ENCODE assay signal across 19 cellular contexts in the genomic region with DNA sequence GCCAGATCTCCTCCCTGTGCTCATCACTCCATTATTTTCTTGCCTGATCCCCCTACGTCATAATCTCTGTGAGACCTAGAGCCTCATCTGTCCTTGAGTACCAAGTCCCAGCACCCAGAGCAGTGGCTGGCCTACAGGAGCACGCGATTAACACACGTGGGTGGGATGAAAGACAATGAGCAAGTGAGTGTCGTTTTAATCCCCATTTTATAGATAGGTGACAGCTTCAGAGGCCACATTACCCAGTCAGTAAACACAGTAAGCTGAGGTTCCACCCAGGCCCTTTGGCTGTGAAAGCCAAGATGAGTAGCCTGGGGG. TPM values are rescaled to one million over a fixed set of nuclear protein-coding genes. Genes with fewer than 3 reads are reported as not detected.
DNase-seq lines count a peak whose midpoint lies in the region; ATAC-seq and TF ChIP-seq lines count a peak whose summit lies in the region.
"Had no signal": no experiment of that assay in that cellular context is flagged by ENCODE, and none has a peak within 500 bp of the region (broad histone marks: within the 10 kb centered on the region; RNA-seq: fewer than 3 reads in every experiment).

No MANE protein-coding gene starts in this region.

- no peak overlapping the region for H3K9ac ChIP-seq in HCT116 (ENCODE audit: low read length)
- H3K9ac ChIP-seq: BLaER1 treated with 17β-estradiol and CSF1 and Interleukin-3, amounts not matched to agents 10 nM and 100 nM had no signal

- H3K27ac Mint-ChIP-seq in stimulated activated naive B cell treated with anti-CD40 and anti-IgM and Interleukin-4, amounts not matched to agents 10 μg/mL and 1 μg/mL and 100 μg/mL, for 72 hours, result no peak overlapping the region
- H3K27ac Mint-ChIP-seq: activated B cell treated with CpG ODN at 0.5 μM for 24 hours; GM23338; nephron progenitor cell; T-helper 1 cell treated with Interleukin-12 subunit alpha and Interleukin-12 subunit beta and Interleukin-4 antibody, amounts not matched to agents 30 μg/mL and 1 μg/mL, for 36 hours had no signal

- TF ChIP-seq RAD21 in HCT116 (IDR thresholded peaks at IDR 0.05; ENCODE audit: low read depth), result no peak

- no TSS peak for BruUV-seq in HCT116 (replicated peaks; lab: Mats Ljungman, UMichigan)

- H4K20me1 ChIP-seq in HCT116 (ENCODE audit: insufficient read depth) (no peaks in the 10 kb centered on the region), osteoblast (ENCODE audit: insufficient read depth, low read length) (peaks cover 3% of the 10 kb centered on the region)

- CTCF ChIA-PET in HCT116 (lab: Charles Lee), result interaction anchor here (0.6 to 3.4 kb wide), 2 partner anchors 10 to 147 kb away, joined by 3 to 17 read pairs; no protein-coding TSS in a partner anchor

- H3K9me3 ChIP-seq in HCT116 (ENCODE audit: control insufficient read depth in 1 of 2, insufficient read depth in 1 of 2, low read depth in 1 of 2, low read length in 2 of 2) (no peaks in the 10 kb centered on the region), osteoblast (ENCODE audit: low read depth, low read length) (no peaks in the 10 kb centered on the region)
- H3K9me3 ChIP-seq: adrenal gland; BLaER1 treated with 17β-estradiol and CSF1 and Interleukin-3, amounts not matched to agents 10 nM and 100 nM; prostate gland; thoracic aorta had no signal

- H3K4me1 ChIP-seq in HCT116 (ENCODE audit: control insufficient read depth in 1 of 2, insufficient read depth in 2 of 2, low read length in 2 of 2) (peaks cover 48 to 62% of the 10 kb centered on the region in 2 experiments), osteoblast (ENCODE audit: insufficient read depth, low read length) (peaks cover 42% of the 10 kb centered on the region)
- H3K4me1 ChIP-seq: prostate gland had no signal

- DNase-seq in HCT116 (ENCODE audit: low read depth, low spot score) (no peak), amniotic epithelial cell (ENCODE audit: low read depth) (peak; percentile 34), osteoblast (ENCODE audit: insufficient read length, low spot score, missing footprints) (no peak), SIG-M5 (lab: John Stamatoyannopoulos, UW) (no peak)
- no peak for DNase-seq in stimulated activated naive B cell treated with anti-CD40 and anti-IgM and Interleukin-4, amounts not matched to agents 10 μg/mL and 1 μg/mL and 100 μg/mL, for 72 hours
- DNase-seq: activated B cell treated with CpG ODN at 0.5 μM for 24 hours; effector CD8-positive, alpha-beta T cell; hippocampal formation; kidney; NCI-H1694 treated with DMSO at 0.1 percent for 48 hours; NCI-H446 treated with DMSO at 0.1 percent for 48 hours; nephron progenitor cell; small intestine had no signal

- no peak overlapping the region for H3K4me3 Mint-ChIP-seq in stimulated activated naive B cell treated with anti-CD40 and anti-IgM and Interleukin-4, amounts not matched to agents 10 μg/mL and 1 μg/mL and 100 μg/mL, for 72 hours
- H3K4me3 Mint-ChIP-seq: activated B cell treated with CpG ODN at 0.5 μM for 24 hours; GM23338; nephron progenitor cell; T-helper 1 cell treated with Interleukin-12 subunit alpha and Interleukin-12 subunit beta and Interleukin-4 antibody, amounts not matched to agents 30 μg/mL and 1 μg/mL, for 36 hours had no signal

- TF ChIP-seq CTCF in HCT116 (IDR thresholded peaks at IDR 0.05 in 2 of 3, conservative IDR thresholded peaks at IDR 0.05 in 1 of 3; ENCODE audit: borderline replicate concordance in 1 of 3, insufficient read depth in 1 of 3, low read depth in 2 of 3, low read length in 2 of 3), result no peak
- no peak for TF ChIP-seq CTCF in osteoblast (IDR thresholded peaks at IDR 0.05; ENCODE audit: extremely low read depth, low read depth, low read length)

- intact Hi-C loops in HCT116 (cut with micrococcal nuclease), result no loop called here

- H3K27ac ChIP-seq in HCT116 (ENCODE audit: low read depth, low read length), result 0 out of 2 replicates have a peak overlapping the region, but pooled peaks have one; percentile 99
- H3K27ac ChIP-seq in osteoblast (ENCODE audit: low read depth, low read length), result peak overlapping the region; percentile 80
- H3K27ac ChIP-seq: BLaER1 treated with 17β-estradiol and CSF1 and Interleukin-3, amounts not matched to agents 10 nM and 100 nM; prostate gland; thoracic aorta had no signal

- H3K4me3 ChIP-seq in HCT116 (replicated peaks in 1 of 2; ENCODE audit: low read depth in 1 of 2, low read length in 2 of 2), result no peak overlapping the region
- no peak overlapping the region for H3K4me3 ChIP-seq in osteoblast (ENCODE audit: insufficient read depth, low read length)
- H3K4me3 ChIP-seq: adrenal gland; BLaER1 treated with 17β-estradiol and CSF1 and Interleukin-3, amounts not matched to agents 10 nM and 100 nM; GM23338; prostate gland; thoracic aorta had no signal

- H3K4me2 ChIP-seq in HCT116 (ENCODE audit: low read length) (peak overlapping the region; percentile 78), osteoblast (ENCODE audit: insufficient read depth, low read length) (no peak overlapping the region)
- H3K4me2 ChIP-seq: BLaER1 treated with 17β-estradiol and CSF1 and Interleukin-3, amounts not matched to agents 10 nM and 100 nM; GM23338 had no signal

- H3K27me3 ChIP-seq in HCT116 (ENCODE audit: insufficient read depth, low read length), result no peaks in the 10 kb centered on the region
- H3K27me3 ChIP-seq in osteoblast (ENCODE audit: insufficient read depth, low read length), result no peaks in the 10 kb centered on the region
- H3K27me3 ChIP-seq: adrenal gland; BLaER1 treated with 17β-estradiol and CSF1 and Interleukin-3, amounts not matched to agents 10 nM and 100 nM had no signal

- no peaks in the 10 kb centered on the region for H3K27me3 Mint-ChIP-seq in stimulated activated naive B cell treated with anti-CD40 and anti-IgM and Interleukin-4, amounts not matched to agents 10 μg/mL and 1 μg/mL and 100 μg/mL, for 72 hours
- H3K27me3 Mint-ChIP-seq: activated B cell treated with CpG ODN at 0.5 μM for 24 hours had no signal

- H2AFZ ChIP-seq in HCT116 (ENCODE audit: low read depth, low read length, poor library complexity, severe bottlenecking) (no peak overlapping the region), osteoblast (ENCODE audit: low read length) (no peak overlapping the region)
- H2AFZ ChIP-seq: GM23338 had no signal

- no peaks in the 10 kb centered on the region for H3K9me3 Mint-ChIP-seq in stimulated activated naive B cell treated with anti-CD40 and anti-IgM and Interleukin-4, amounts not matched to agents 10 μg/mL and 1 μg/mL and 100 μg/mL, for 72 hours
- H3K9me3 Mint-ChIP-seq: activated B cell treated with CpG ODN at 0.5 μM for 24 hours; GM23338; nephron progenitor cell; T-helper 1 cell treated with Interleukin-12 subunit alpha and Interleukin-12 subunit beta and Interleukin-4 antibody, amounts not matched to agents 30 μg/mL and 1 μg/mL, for 36 hours had no signal

- no peaks in the 10 kb centered on the region for H3K4me1 Mint-ChIP-seq in stimulated activated naive B cell treated with anti-CD40 and anti-IgM and Interleukin-4, amounts not matched to agents 10 μg/mL and 1 μg/mL and 100 μg/mL, for 72 hours
- H3K4me1 Mint-ChIP-seq: activated B cell treated with CpG ODN at 0.5 μM for 24 hours, GM23338 had no signal

- RAD21 ChIA-PET in HCT116 (lab: Charles Lee; ENCODE audit: low non-redundant PET in 1 of 2, low total read pairs in 2 of 2, uncharacterized antibody in 2 of 2, unreplicated experiment in 2 of 2), result interaction anchor here in 1 of 2 experiments (1.1 kb wide), 1 partner anchor 37 kb away, joined by 3 read pairs; no protein-coding TSS in a partner anchor

- POLR2A ChIA-PET in HCT116 (lab: Charles Lee), result no interaction called here

- no peak for TF ChIP-seq POLR2A in HCT116 (IDR thresholded peaks at IDR 0.05; ENCODE audit: borderline replicate concordance, extremely low read depth, insufficient read depth, insufficient read length)

- H3K36me3 ChIP-seq in HCT116 (ENCODE audit: control insufficient read depth in 1 of 2, insufficient read depth in 2 of 2, low read length in 2 of 2) (peaks cover under 1 to 10% of the 10 kb centered on the region in 2 experiments; a peak in 3 of 4 replicates), osteoblast (ENCODE audit: insufficient read depth, low read length) (peaks cover 16% of the 10 kb centered on the region)

- H3K36me3 Mint-ChIP-seq in stimulated activated naive B cell treated with anti-CD40 and anti-IgM and Interleukin-4, amounts not matched to agents 10 μg/mL and 1 μg/mL and 100 μg/mL, for 72 hours, result peaks cover 14 to 19% of the 10 kb centered on the region in 2 donors

- no peaks in the 10 kb centered on the region for H3K9me2 ChIP-seq in HCT116 (ENCODE audit: insufficient read depth)

- H3K79me2 ChIP-seq in HCT116 (ENCODE audit: insufficient read depth, low read length), result no peaks in the 10 kb centered on the region
- no peaks in the 10 kb centered on the region for H3K79me2 ChIP-seq in osteoblast (ENCODE audit: insufficient read depth, low read length)

- ATAC-seq in HCT116, result no peak
- ATAC-seq in stimulated activated naive B cell treated with anti-CD40 and anti-IgM and Interleukin-4, amounts not matched to agents 10 μg/mL and 1 μg/mL and 100 μg/mL, for 72 hours (replicated peaks), result no peak

TF ChIP-seq in HCT116, 20 proteins besides CTCF, POLR2A, EP300 and RAD21:
- TF ChIP-seq, protein P1, sequence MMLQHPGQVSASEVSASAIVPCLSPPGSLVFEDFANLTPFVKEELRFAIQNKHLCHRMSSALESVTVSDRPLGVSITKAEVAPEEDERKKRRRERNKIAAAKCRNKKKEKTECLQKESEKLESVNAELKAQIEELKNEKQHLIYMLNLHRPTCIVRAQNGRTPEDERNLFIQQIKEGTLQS (IDR thresholded peaks at IDR 0.05), result no peak
- TF ChIP-seq POLR2AphosphoS5 (IDR thresholded peaks at IDR 0.05; ENCODE audit: low read depth, low read length), result no peak
- TF ChIP-seq EZH2phosphoT487 (IDR thresholded peaks at IDR 0.05; ENCODE audit: borderline replicate concordance), result no peak
- TF ChIP-seq, protein P2, sequence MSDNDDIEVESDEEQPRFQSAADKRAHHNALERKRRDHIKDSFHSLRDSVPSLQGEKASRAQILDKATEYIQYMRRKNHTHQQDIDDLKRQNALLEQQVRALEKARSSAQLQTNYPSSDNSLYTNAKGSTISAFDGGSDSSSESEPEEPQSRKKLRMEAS (IDR thresholded peaks at IDR 0.05), result no peak
- no peak for TF ChIP-seq CEBPB (IDR thresholded peaks at IDR 0.05; ENCODE audit: low read depth)

RNA-seq across cellular contexts. Expression of a gene that starts 17.3 kb away (rescaled TPM):
- total RNA-seq in HCT116 (2021; ENCODE audit: unreplicated experiment), result 42.1 TPM
- polyA plus RNA-seq in HCT116 (2012), result 19.1 and 29.0 TPM in 2 replicates
- 16.2 and 16.3 TPM in 2 replicates for total RNA-seq in osteoblast

RNA-seq across cellular contexts. Expression of a gene that starts 17.7 kb away (rescaled TPM):
- total RNA-seq in HCT116 (2021; ENCODE audit: unreplicated experiment), result 45.8 TPM
- polyA plus RNA-seq in HCT116 (2012), result 51.8 and 55.9 TPM in 2 replicates
- 34.7 and 34.8 TPM in 2 replicates for total RNA-seq in osteoblast

RNA-seq across cellular contexts. Expression of a gene that starts 28.9 kb away (rescaled TPM):
- total RNA-seq in HCT116 (2021; ENCODE audit: unreplicated experiment), result 22.4 TPM
- polyA plus RNA-seq in HCT116 (2012), result 42.4 and 51.4 TPM in 2 replicates
- total RNA-seq in osteoblast, result 19.2 and 20.3 TPM in 2 replicates

RNA-seq across cellular contexts. Expression of a gene that starts 29.1 kb away (rescaled TPM):
- 67.0 TPM for total RNA-seq in HCT116 (2021; ENCODE audit: unreplicated experiment)
- polyA plus RNA-seq in HCT116 (2012), result 53.1 and 64.9 TPM in 2 replicates
- 121 and 137 TPM in 2 replicates for total RNA-seq in osteoblast

RNA-seq across cellular contexts. Expression of a gene that starts 35.4 kb away (rescaled TPM):
- total RNA-seq in HCT116 (2021; ENCODE audit: unreplicated experiment) (33.9 TPM), osteoblast (21.4 and 23.0 TPM in 2 replicates)
- 30.9 and 31.0 TPM in 2 replicates for polyA plus RNA-seq in HCT116 (2012)
